Comparison of ENCODE assay signal across 8 cellular contexts in the genomic region with DNA sequence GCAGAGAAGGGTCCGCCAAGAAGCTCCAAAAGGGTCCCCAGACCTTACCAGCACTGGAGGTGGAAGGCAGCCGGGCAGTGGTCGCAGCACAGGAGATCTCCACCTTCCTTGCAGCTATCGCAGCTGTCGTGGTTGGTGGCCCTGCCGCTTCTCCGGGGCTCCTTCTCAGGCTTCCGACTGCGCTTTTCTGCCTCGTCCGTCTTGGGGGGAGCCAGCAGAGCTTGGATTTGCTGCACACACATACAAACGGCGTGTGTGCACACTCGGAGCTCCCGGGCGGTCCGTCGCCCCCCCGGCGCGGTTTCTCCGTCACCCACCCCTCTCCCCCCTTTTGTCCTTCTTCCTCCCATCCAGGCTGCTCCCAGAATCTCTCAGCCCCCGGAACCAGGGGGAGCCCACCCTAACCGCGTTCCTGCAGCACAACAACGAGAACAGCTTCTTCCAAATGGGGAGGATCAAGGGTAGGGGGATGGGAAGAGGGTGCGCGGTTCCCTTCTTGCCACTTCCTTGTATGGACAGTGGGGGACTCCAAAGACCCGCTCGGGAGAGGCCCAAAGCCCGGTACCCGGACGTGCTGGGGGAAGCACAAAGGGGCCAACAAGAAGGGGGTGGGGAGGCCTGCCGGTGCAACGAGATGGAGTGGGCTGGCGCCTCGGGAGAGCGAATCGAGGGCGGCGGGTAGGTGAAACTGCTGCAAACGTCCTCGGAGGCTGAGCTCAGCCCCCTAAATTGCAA. TPM values are rescaled to one million over a fixed set of nuclear protein-coding genes. Genes with fewer than 3 reads are reported as not detected.
DNase-seq lines count a peak whose midpoint lies in the region; ATAC-seq, FAIRE-seq and TF ChIP-seq lines count a peak whose summit lies in the region.

No MANE protein-coding gene starts in this region.

- ATAC-seq in esophagus mucosa, result no peak

- H3K4me2 ChIP-seq in BLaER1, result peak overlapping the region; percentile 94

- H3K4me1 ChIP-seq in BLaER1 (peaks cover 50% of the 10 kb centered on the region), sigmoid colon (peaks cover 0 to 48% (median 35%) of the 10 kb centered on the region in 4 donors)

- peaks cover 18% of the 10 kb centered on the region for H3K36me3 ChIP-seq in BLaER1
- H3K36me3 ChIP-seq in sigmoid colon, result no peaks in the 10 kb centered on the region

- no peak for TF ChIP-seq CTCF in sigmoid colon (IDR thresholded peaks at IDR 0.05)

- H3K27ac ChIP-seq in BLaER1 (peak overlapping the region; percentile 92), sigmoid colon (peak overlapping the region; percentile 94 to 99 (median 98))

- TF ChIP-seq EP300 in sigmoid colon (IDR thresholded peaks at IDR 0.05), result no peak

- H3K27me3 ChIP-seq in BLaER1 (no peaks in the 10 kb centered on the region), sigmoid colon (no peaks in the 10 kb centered on the region)

- H3K9me3 ChIP-seq in BLaER1, result no peaks in the 10 kb centered on the region
- no peaks in the 10 kb centered on the region for H3K9me3 ChIP-seq in sigmoid colon

- peak; percentile 33 for DNase-seq in HT-29 (ENCODE audit: low spot score)
- DNase-seq in SW 1271 (lab: John Stamatoyannopoulos, UW), result peak; percentile 45 to 65
- DNase-seq in anterior cingulate cortex (lab: John Stamatoyannopoulos, UW), result peak in 44 of 58 donors; percentile 11 to 76 (median 50)
- DNase-seq in hypothalamus (lab: John Stamatoyannopoulos, UW), result peak in 37 of 51 donors; percentile 27 to 80 (median 49)
- peak; percentile 87 for DNase-seq in sigmoid colon
- DNase-seq in urothelium cell line (ENCODE audit: low spot score), result no peak

- no peak for TF ChIP-seq POLR2A in sigmoid colon (IDR thresholded peaks at IDR 0.05)

- no peak for FAIRE-seq in urothelium cell line (lab: Jason Lieb, UNC)

- intact Hi-C loops in sigmoid colon (cut with DNase I), result loop anchor here (2.0 to 5.0 kb wide), 3 partner anchors 53 to 613 kb away; a partner anchor contains a TSS

- H4K20me1 ChIP-seq in BLaER1, result peaks cover 41% of the 10 kb centered on the region

- WGBS in sigmoid colon, 2 donors, result 0 to 1% methylated on average over 43 of the region's 43 CpGs

- H3K9ac ChIP-seq in BLaER1, result peak overlapping the region; percentile 96

- H3K4me3 ChIP-seq in BLaER1 (peak overlapping the region; percentile 83), sigmoid colon (peak overlapping the region; percentile 92 to 96 (median 95))

RNA-seq across cellular contexts. Expression of a gene that starts 1.1 kb away (rescaled TPM):
- 32.0 and 34.7 TPM in 2 replicates for total RNA-seq in HT-29 (2014; rRNA removed; shearing (Covaris generic))
- total RNA-seq in sigmoid colon (10 to 100 TPM; 39.1 to 54.3 (median 45.2) TPM), esophagus mucosa (14.2 TPM)
- 10 to 100 TPM in 2 of 3 donors, 1 to 10 TPM in 1; 6.9 to 24.7 (median 13.8) TPM for polyA plus RNA-seq in sigmoid colon

RNA-seq across cellular contexts. Expression of a gene that starts 47.3 kb away (rescaled TPM):
- total RNA-seq in HT-29 (2014; rRNA removed; shearing (Covaris generic)), result 15.2 and 17.6 TPM in 2 replicates
- total RNA-seq in sigmoid colon (1 to 10 TPM; 3.2 to 8.4 (median 3.9) TPM), esophagus mucosa (10.0 TPM)
- polyA plus RNA-seq in sigmoid colon, result 10 to 100 TPM in 1 of 3 donors, 1 to 10 TPM in 2; 2.1 to 15.0 (median 3.0) TPM

RNA-seq across cellular contexts. Expression of a gene that starts 52.7 kb away (rescaled TPM):
- total RNA-seq in HT-29 (2014; rRNA removed; shearing (Covaris generic)), result 49.7 and 55.6 TPM in 2 replicates
- total RNA-seq in sigmoid colon (10 to 100 TPM; 38.5 to 72.5 (median 52.4) TPM), esophagus mucosa (111 TPM)
- polyA plus RNA-seq in sigmoid colon, result 10 to 100 TPM; 27.3 to 91.8 (median 36.6) TPM

RNA-seq across cellular contexts. Expression of a gene that starts 55.6 kb away (rescaled TPM):
- total RNA-seq in HT-29 (2014; rRNA removed; shearing (Covaris generic)), result 0.05 TPM in 1 of 2 replicates, not detected in the other
- total RNA-seq in sigmoid colon (under 1 TPM in 3 of 4 donors, not detected in 1; 0.36 to 0.99 (median 0.41) TPM), esophagus mucosa (not detected)
- polyA plus RNA-seq in sigmoid colon, result under 1 TPM in 1 of 3 donors, not detected in 2; 0.67 TPM
